ENCODE assay signal across 1 cellular context in the genomic region with DNA sequence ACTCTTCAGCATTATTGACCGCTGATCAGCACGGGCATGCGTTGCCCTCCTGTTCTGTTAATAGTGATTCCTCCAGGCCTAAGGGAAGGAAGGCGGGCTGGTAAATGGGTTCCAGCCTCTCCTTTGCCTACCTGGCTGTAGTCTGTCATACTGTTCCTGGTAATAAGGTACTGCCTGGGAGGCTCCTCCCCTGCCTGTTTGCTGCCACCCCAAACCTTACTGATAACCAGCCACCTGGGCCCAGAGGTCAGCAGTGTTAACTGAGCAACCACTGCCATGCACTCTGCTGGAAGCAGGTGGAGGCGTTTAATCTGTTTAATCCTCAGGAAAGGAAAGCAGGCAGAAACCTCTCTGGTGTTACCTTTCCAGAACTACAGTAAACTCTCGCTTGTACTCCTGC.
TF ChIP-seq lines count a peak whose summit lies in the region.

No MANE protein-coding gene starts in this region.

TF ChIP-seq in H1, 55 proteins besides CTCF, POLR2A, EP300 and RAD21:
- TF ChIP-seq GABPA (IDR thresholded peaks at IDR 0.05; ENCODE audit: borderline replicate concordance, insufficient read depth, low read length) = no peak
- TF ChIP-seq RFX5 (IDR thresholded peaks at IDR 0.05; ENCODE audit: borderline replicate concordance, low read depth, low read length) = no peak
- TF ChIP-seq TAF1 (IDR thresholded peaks at IDR 0.05; ENCODE audit: low read depth, low read length) = 0 out of 2 replicates have a peak, but pooled peaks have one; percentile 2
- no peak for TF ChIP-seq SIX5 (IDR thresholded peaks at IDR 0.05; ENCODE audit: low read depth, low read length)
- TF ChIP-seq, protein P1, sequence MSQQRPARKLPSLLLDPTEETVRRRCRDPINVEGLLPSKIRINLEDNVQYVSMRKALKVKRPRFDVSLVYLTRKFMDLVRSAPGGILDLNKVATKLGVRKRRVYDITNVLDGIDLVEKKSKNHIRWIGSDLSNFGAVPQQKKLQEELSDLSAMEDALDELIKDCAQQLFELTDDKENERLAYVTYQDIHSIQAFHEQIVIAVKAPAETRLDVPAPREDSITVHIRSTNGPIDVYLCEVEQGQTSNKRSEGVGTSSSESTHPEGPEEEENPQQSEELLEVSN (IDR thresholded peaks at IDR 0.05) = no peak
TF ChIP-seq in H1: peak in this region for 1.
